In genomic region chr1:28509705-28510349, GRCh38 we compare ENCODE assay signal across 8 cellular contexts. TPM values are rescaled to one million over a fixed set of nuclear protein-coding genes. Genes with fewer than 3 reads are reported as not detected.
DNase-seq lines count a peak whose midpoint lies in the region; ATAC-seq and TF ChIP-seq lines count a peak whose summit lies in the region.

No MANE protein-coding gene starts in this region.

- H3K4me3 ChIP-seq in A673 (ENCODE audit: low read depth, low read length, poor library complexity, severe bottlenecking) (peak overlapping the region; percentile 85), thoracic aorta (peak overlapping the region; percentile 6)

- DNase-seq in A673 (ENCODE audit: low spot score) (peak; percentile 49), immature natural killer cell (no peak), thoracic aorta (ENCODE audit: low spot score) (no peak), NOMO-1 treated with DMSO at 0.1 percent for 48 hours (lab: John Stamatoyannopoulos, UW; ENCODE audit: unreplicated experiment) (no peak), NCI-H1436 (lab: John Stamatoyannopoulos, UW) (no peak)
- DNase-seq in activated T-helper 1 cell treated with anti-CD3 and anti-CD28 coated beads, Interleukin-12 subunit alpha, Interleukin-12 subunit beta, Interleukin-2, Interleukin-4 antibody, amounts not matched to agents 30 ng/mL and 10 ng/mL and 1 ng/mL, durations not matched to agents 14 hours and 24 hours and 36 hours (ENCODE audit: low spot score) = no peak

- POLR2A ChIA-PET in A673 (lab: Charles Lee; ENCODE audit: low non-redundant PET) = interaction anchor here (0.6 kb wide), 1 partner anchor 70 kb away, joined by 12 read pairs; no protein-coding TSS in a partner anchor

- ATAC-seq in thoracic aorta (ENCODE audit: insufficient number of reproducible peaks, low FRiP score, low read depth) = no peak
- ATAC-seq in HG03521 (IDR thresholded peaks at IDR 0.05; ENCODE audit: unreplicated experiment) = no peak

- peak overlapping the region; percentile 97 for H3K27ac Mint-ChIP-seq in activated T-helper 1 cell treated with anti-CD3 and anti-CD28 coated beads, Interleukin-12 subunit alpha, Interleukin-12 subunit beta, Interleukin-2, Interleukin-4 antibody, amounts not matched to agents 30 ng/mL and 10 ng/mL and 1 ng/mL, durations not matched to agents 14 hours and 24 hours and 36 hours
- peak overlapping the region; percentile 35 to 93 (median 76) for H3K27ac Mint-ChIP-seq in immature natural killer cell

- TF ChIP-seq CTCF in A673 (conservative IDR thresholded peaks at IDR 0.05; ENCODE audit: low read depth, low read length) = no peak
- TF ChIP-seq CTCF in thoracic aorta (IDR thresholded peaks at IDR 0.05) = no peak

- BruUV-seq in A673 (replicated peaks; lab: Mats Ljungman, UMichigan) = no TSS peak

- H3K9me3 Mint-ChIP-seq in activated T-helper 1 cell treated with anti-CD3 and anti-CD28 coated beads, Interleukin-12 subunit alpha, Interleukin-12 subunit beta, Interleukin-2, Interleukin-4 antibody, amounts not matched to agents 30 ng/mL and 10 ng/mL and 1 ng/mL, durations not matched to agents 14 hours and 24 hours and 36 hours = no peaks in the 10 kb centered on the region
- H3K9me3 Mint-ChIP-seq in immature natural killer cell = no peaks in the 10 kb centered on the region

- peaks cover 74% of the 10 kb centered on the region for H3K36me3 Mint-ChIP-seq in activated T-helper 1 cell treated with anti-CD3 and anti-CD28 coated beads, Interleukin-12 subunit alpha, Interleukin-12 subunit beta, Interleukin-2, Interleukin-4 antibody, amounts not matched to agents 30 ng/mL and 10 ng/mL and 1 ng/mL, durations not matched to agents 14 hours and 24 hours and 36 hours (ENCODE audit: low read depth)
- H3K36me3 Mint-ChIP-seq in immature natural killer cell = peaks cover 12 to 38% (median 35%) of the 10 kb centered on the region in 3 donors

- peak overlapping the region; percentile 94 for H3K27ac ChIP-seq in A673 (ENCODE audit: low read depth, low read length, poor library complexity, severe bottlenecking)
- H3K27ac ChIP-seq in KOPT-K1 (ENCODE audit: low read depth, low read length, poor library complexity, severe bottlenecking) = peak overlapping the region; percentile 83
- H3K27ac ChIP-seq in thoracic aorta = no peak overlapping the region

- peaks cover 51% of the 10 kb centered on the region for H3K4me1 Mint-ChIP-seq in activated T-helper 1 cell treated with anti-CD3 and anti-CD28 coated beads, Interleukin-12 subunit alpha, Interleukin-12 subunit beta, Interleukin-2, Interleukin-4 antibody, amounts not matched to agents 30 ng/mL and 10 ng/mL and 1 ng/mL, durations not matched to agents 14 hours and 24 hours and 36 hours (ENCODE audit: low read depth)
- H3K4me1 Mint-ChIP-seq in immature natural killer cell = peaks cover 67 to 74% of the 10 kb centered on the region in 2 donors

- H3K36me3 ChIP-seq in A673 (ENCODE audit: insufficient read depth, low read length, poor library complexity, severe bottlenecking) = peaks cover 80% of the 10 kb centered on the region
- peaks cover 80% of the 10 kb centered on the region for H3K36me3 ChIP-seq in KOPT-K1 (ENCODE audit: insufficient read depth, low read length)
- peaks cover 32% of the 10 kb centered on the region for H3K36me3 ChIP-seq in thoracic aorta

- peaks cover 13% of the 10 kb centered on the region for H3K4me1 ChIP-seq in A673 (ENCODE audit: insufficient read depth, low read length, poor library complexity, severe bottlenecking)
- H3K4me1 ChIP-seq in thoracic aorta (ENCODE audit: control insufficient read depth in 1 of 2, low read depth in 2 of 2) = peaks cover 25 to 51% of the 10 kb centered on the region in 2 donors

- H3K27me3 ChIP-seq in A673 (replicated peaks; ENCODE audit: insufficient read depth, low read depth, low read length, poor library complexity) = no peaks in the 10 kb centered on the region
- no peaks in the 10 kb centered on the region for H3K27me3 ChIP-seq in thoracic aorta (replicated peaks; ENCODE audit: insufficient read depth)

- intact Hi-C loops in A673 (cut with micrococcal nuclease; ENCODE audit: unreplicated experiment) = loop anchor here (5.0 to 10.0 kb wide), 3 partner anchors 73 to 265 kb away; no protein-coding TSS in a partner anchor
- intact Hi-C loops in activated T-helper 1 cell treated with anti-CD3 and anti-CD28 coated beads, Interleukin-12 subunit alpha, Interleukin-12 subunit beta, Interleukin-2, Interleukin-4 antibody, amounts not matched to agents 30 ng/mL and 10 ng/mL and 1 ng/mL, durations not matched to agents 14 hours and 24 hours and 36 hours (cut with micrococcal nuclease) = loop anchor here (10.0 kb wide), 1 partner anchor 675 kb away; the partner anchor contains the start of gene SRSF4

- H3K9me3 ChIP-seq in A673 (ENCODE audit: low read depth, low read length, poor library complexity, severe bottlenecking) (no peaks in the 10 kb centered on the region), KOPT-K1 (ENCODE audit: insufficient read depth, low read length, poor library complexity, severe bottlenecking) (no peaks in the 10 kb centered on the region), thoracic aorta (no peaks in the 10 kb centered on the region)

- H3K27me3 Mint-ChIP-seq in activated T-helper 1 cell treated with anti-CD3 and anti-CD28 coated beads, Interleukin-12 subunit alpha, Interleukin-12 subunit beta, Interleukin-2, Interleukin-4 antibody, amounts not matched to agents 30 ng/mL and 10 ng/mL and 1 ng/mL, durations not matched to agents 14 hours and 24 hours and 36 hours (ENCODE audit: insufficient read depth) = peaks cover 7% of the 10 kb centered on the region
- peaks cover 4 to 31% (median 15%) of the 10 kb centered on the region in 3 donors for H3K27me3 Mint-ChIP-seq in immature natural killer cell (ENCODE audit: low read depth in 3 of 3)

- CTCF ChIA-PET in A673 (lab: Charles Lee) = interaction anchor here (0.6 kb wide), 1 partner anchor 65 kb away, joined by 4 read pairs; no protein-coding TSS in a partner anchor

- H3K4me3 Mint-ChIP-seq in activated T-helper 1 cell treated with anti-CD3 and anti-CD28 coated beads, Interleukin-12 subunit alpha, Interleukin-12 subunit beta, Interleukin-2, Interleukin-4 antibody, amounts not matched to agents 30 ng/mL and 10 ng/mL and 1 ng/mL, durations not matched to agents 14 hours and 24 hours and 36 hours = peak overlapping the region; percentile 100
- H3K4me3 Mint-ChIP-seq in immature natural killer cell = peak overlapping the region; percentile 15 to 100 (median 52)

RNA-seq across cellular contexts. Expression of gene RCC1, which starts 4.0 kb away (rescaled TPM):
- total RNA-seq in A673 (2021) = 111 and 125 TPM in 2 replicates
- 130 and 135 TPM in 2 replicates for total RNA-seq in activated T-helper 1 cell treated with anti-CD3 and anti-CD28 coated beads, Interleukin-12 subunit alpha, Interleukin-12 subunit beta, Interleukin-2, Interleukin-4 antibody, amounts not matched to agents 30 ng/mL and 10 ng/mL and 1 ng/mL, durations not matched to agents 14 hours and 24 hours and 36 hours
- polyA plus RNA-seq in immature natural killer cell = 10 to 100 TPM; 11.4 to 16.0 (median 12.4) TPM
- 10 to 100 TPM in 1 of 2 donors, 1 to 10 TPM in 1; 6.2 to 10.1 TPM for total RNA-seq in thoracic aorta

RNA-seq across cellular contexts. Expression of gene TRNAU1AP, which starts 43.1 kb away (rescaled TPM):
- total RNA-seq in A673 (2021) = 33.8 and 38.8 TPM in 2 replicates
- total RNA-seq in activated T-helper 1 cell treated with anti-CD3 and anti-CD28 coated beads, Interleukin-12 subunit alpha, Interleukin-12 subunit beta, Interleukin-2, Interleukin-4 antibody, amounts not matched to agents 30 ng/mL and 10 ng/mL and 1 ng/mL, durations not matched to agents 14 hours and 24 hours and 36 hours = 40.2 and 41.0 TPM in 2 replicates
- polyA plus RNA-seq in immature natural killer cell = 10 to 100 TPM; 31.2 to 42.7 (median 37.8) TPM
- 10 to 100 TPM; 25.3 to 28.4 TPM for total RNA-seq in thoracic aorta

Comparison
In these comparisons a context has a peak if more than half of its experiments do, and no peak if none do; other contexts are left out.
1. H3K27ac ChIP-seq: peak in A673 (single experiment) and KOPT-K1 (single experiment); none in thoracic aorta (0 of 2).
2. RNA of gene RCC1, which starts 4.0 kb away (total RNA-seq): 130 to 135 TPM in activated T-helper 1 cell treated with anti-CD3 and anti-CD28 coated beads, Interleukin-12 subunit alpha, Interleukin-12 subunit beta, Interleukin-2, Interleukin-4 antibody, amounts not matched to agents 30 ng/mL and 10 ng/mL and 1 ng/mL, durations not matched to agents 14 hours and 24 hours and 36 hours and 111 to 125 TPM in A673; 6.2 to 10.1 TPM in thoracic aorta; every median in the first group is over 10 times any median in the second.